ENCODE assay signal across 19 cellular contexts in genomic region chr11:67254768-67255167, GRCh38. TPM values are rescaled to one million over a fixed set of nuclear protein-coding genes. Genes with fewer than 3 reads are reported as not detected.
A peak's percentile ranks its signal among the peaks of the same experiment; 100 is the strongest.
DNase-seq lines count a peak whose midpoint lies in the region; ATAC-seq and TF ChIP-seq lines count a peak whose summit lies in the region.
"Had no signal": no experiment of that assay in that cellular context is flagged by ENCODE, and none has a peak within 500 bp of the region (broad histone marks: within the 10 kb centered on the region; RNA-seq: fewer than 3 reads in every experiment).

No MANE protein-coding gene starts in this region.

- H3K4me3 Mint-ChIP-seq in MCF 10A (ENCODE audit: unreplicated experiment) (no peak overlapping the region), glutamatergic neuron (ENCODE audit: unreplicated experiment) (no peak overlapping the region), progenitor cell of endocrine pancreas (ENCODE audit: low read depth) (no peak overlapping the region)
- H3K4me3 Mint-ChIP-seq in activated CD8-positive, alpha-beta T cell treated with anti-CD3 and anti-CD28 coated beads for 36 hours = no peak overlapping the region
- H3K4me3 Mint-ChIP-seq: stimulated activated memory B cell treated with anti-CD40 and anti-IgM and Interleukin-4, amounts not matched to agents 10 μg/mL and 1 μg/mL and 100 μg/mL, for 72 hours had no signal

- ATAC-seq in activated CD8-positive, alpha-beta T cell treated with anti-CD3 and anti-CD28 coated beads for 36 hours = no peak
- ATAC-seq: stimulated activated memory B cell treated with anti-CD40 and anti-IgM and Interleukin-4, amounts not matched to agents 10 μg/mL and 1 μg/mL and 100 μg/mL, for 72 hours had no signal

- H3K27me3 Mint-ChIP-seq in MCF 10A (ENCODE audit: insufficient read depth, unreplicated experiment) (no peaks in the 10 kb centered on the region), glutamatergic neuron (ENCODE audit: unreplicated experiment) (peaks cover 3% of the 10 kb centered on the region), progenitor cell of endocrine pancreas (no peaks in the 10 kb centered on the region)
- H3K27me3 Mint-ChIP-seq in activated CD8-positive, alpha-beta T cell treated with anti-CD3 and anti-CD28 coated beads for 36 hours = no peaks in the 10 kb centered on the region
- H3K27me3 Mint-ChIP-seq: stimulated activated memory B cell treated with anti-CD40 and anti-IgM and Interleukin-4, amounts not matched to agents 10 μg/mL and 1 μg/mL and 100 μg/mL, for 72 hours had no signal

- WGBS in esophagus, 2 donors = 68 to 79% methylated on average over 15 of the region's 15 CpGs
- WGBS in tibial nerve, 2 donors = 72 to 78% methylated on average over 15 of the region's 15 CpGs

- TF ChIP-seq EP300 in tibial nerve (IDR thresholded peaks at IDR 0.05) = no peak

- TF ChIP-seq POLR2A in breast epithelium (IDR thresholded peaks at IDR 0.05) (no peak), tibial nerve (IDR thresholded peaks at IDR 0.05) (no peak)

- no peaks in the 10 kb centered on the region for H3K9me3 ChIP-seq in breast epithelium
- H3K9me3 ChIP-seq in esophagus (ENCODE audit: control insufficient read depth in 2 of 2, insufficient read depth in 1 of 2, low read depth in 1 of 2, low read length in 1 of 2) = no peaks in the 10 kb centered on the region
- no peaks in the 10 kb centered on the region for H3K9me3 ChIP-seq in tibial nerve
- H3K9me3 ChIP-seq: HAP-1, left ventricle myocardium inferior, neutrophil, tibial artery had no signal

- CTCF ChIA-PET in MCF 10A (lab: Yijun Ruan, JAX) = interaction anchor here (0.8 to 4.1 kb wide), 5 partner anchors 8 to 201 kb away, joined by 3 to 43 read pairs (median 5); no protein-coding TSS in a partner anchor
- CTCF ChIA-PET in activated CD8-positive, alpha-beta T cell treated with anti-CD3 and anti-CD28 coated beads for 36 hours (lab: Charles Lee) = interaction anchor here (0.9 to 5.4 kb wide), 3 partner anchors 8 to 63 kb away, joined by 3 to 60 read pairs (median 3); no protein-coding TSS in a partner anchor
- CTCF ChIA-PET in HEK293T (lab: Yijun Ruan, JAX) = no interaction called here

- POLR2A ChIA-PET in MCF 10A (lab: Yijun Ruan, JAX) (interaction anchor here (1.1 to 2.5 kb wide), 2 partner anchors 14 to 63 kb away, joined by 3 to 19 read pairs; no protein-coding TSS in a partner anchor), HEK293T (lab: Yijun Ruan, JAX) (no interaction called here)
- POLR2A ChIA-PET in activated CD8-positive, alpha-beta T cell treated with anti-CD3 and anti-CD28 coated beads for 36 hours (lab: Charles Lee) = interaction anchor here (1.0 to 3.7 kb wide), 3 partner anchors 13 to 14 kb away, joined by 4 to 21 read pairs (median 5); no protein-coding TSS in a partner anchor

- H3K36me3 Mint-ChIP-seq in MCF 10A (ENCODE audit: insufficient read depth, unreplicated experiment) = peaks cover 91% of the 10 kb centered on the region
- H3K36me3 Mint-ChIP-seq in activated CD8-positive, alpha-beta T cell treated with anti-CD3 and anti-CD28 coated beads for 36 hours (ENCODE audit: low read depth) = peaks cover 57% of the 10 kb centered on the region
- H3K36me3 Mint-ChIP-seq in glutamatergic neuron (ENCODE audit: unreplicated experiment) = no peaks in the 10 kb centered on the region
- peaks cover 25% of the 10 kb centered on the region for H3K36me3 Mint-ChIP-seq in progenitor cell of endocrine pancreas (ENCODE audit: insufficient read depth)

- TF ChIP-seq CTCF in breast epithelium (IDR thresholded peaks at IDR 0.05) (no peak), MCF 10A (IDR thresholded peaks at IDR 0.05; ENCODE audit: unreplicated experiment) (no peak), tibial nerve (IDR thresholded peaks at IDR 0.05) (no peak), glutamatergic neuron (IDR thresholded peaks at IDR 0.05; ENCODE audit: partially characterized antibody, unreplicated experiment) (no peak), progenitor cell of endocrine pancreas (IDR thresholded peaks at IDR 0.05; ENCODE audit: unreplicated experiment) (no peak)
- no peak for TF ChIP-seq CTCF in activated CD8-positive, alpha-beta T cell treated with anti-CD3 and anti-CD28 coated beads for 36 hours (IDR thresholded peaks at IDR 0.05)

- intact Hi-C loops in breast epithelium (cut with DNase I; ENCODE audit: low total_unique reads) (no loop called here), MCF 10A (cut with micrococcal nuclease) (no loop called here)
- intact Hi-C loops in activated CD8-positive, alpha-beta T cell treated with anti-CD3 and anti-CD28 coated beads for 36 hours (cut with micrococcal nuclease) = no loop called here

- H3K4me1 Mint-ChIP-seq in MCF 10A (ENCODE audit: insufficient read depth, unreplicated experiment) = peaks cover 5% of the 10 kb centered on the region
- peaks cover 36% of the 10 kb centered on the region for H3K4me1 Mint-ChIP-seq in activated CD8-positive, alpha-beta T cell treated with anti-CD3 and anti-CD28 coated beads for 36 hours (ENCODE audit: low read depth)
- H3K4me1 Mint-ChIP-seq in glutamatergic neuron (ENCODE audit: low read depth, unreplicated experiment) = no peaks in the 10 kb centered on the region
- H3K4me1 Mint-ChIP-seq in progenitor cell of endocrine pancreas (ENCODE audit: low read depth) = no peaks in the 10 kb centered on the region

- H3K27ac ChIP-seq in breast epithelium (peak overlapping the region; percentile 64 to 74), esophagus (ENCODE audit: low read depth in 2 of 2, low read length in 1 of 2) (peak overlapping the region; percentile 78 to 96), tibial nerve (peak overlapping the region in 3 of 4 donors; percentile 28 to 79 (median 78))
- H3K27ac ChIP-seq: left ventricle myocardium inferior, neutrophil, tibial artery had no signal

- H3K27ac Mint-ChIP-seq in MCF 10A (ENCODE audit: low read depth, unreplicated experiment) = no peak overlapping the region
- peak overlapping the region; percentile 39 for H3K27ac Mint-ChIP-seq in activated CD8-positive, alpha-beta T cell treated with anti-CD3 and anti-CD28 coated beads for 36 hours
- H3K27ac Mint-ChIP-seq in glutamatergic neuron (ENCODE audit: unreplicated experiment) = no peak overlapping the region
- no peak overlapping the region for H3K27ac Mint-ChIP-seq in progenitor cell of endocrine pancreas
- H3K27ac Mint-ChIP-seq: stimulated activated memory B cell treated with anti-CD40 and anti-IgM and Interleukin-4, amounts not matched to agents 10 μg/mL and 1 μg/mL and 100 μg/mL, for 72 hours had no signal

- H3K4me1 ChIP-seq in breast epithelium = peaks cover 14 to 30% of the 10 kb centered on the region in 2 donors
- H3K4me1 ChIP-seq in esophagus (ENCODE audit: control insufficient read depth in 2 of 2, insufficient read depth in 2 of 2, low read length in 1 of 2) = peaks cover 2 to 21% of the 10 kb centered on the region in 2 donors
- peaks cover 0 to 26% (median 9%) of the 10 kb centered on the region in 4 donors for H3K4me1 ChIP-seq in tibial nerve
- H3K4me1 ChIP-seq: HAP-1, left ventricle myocardium inferior had no signal

- no peak for DNase-seq in breast epithelium (ENCODE audit: low spot score in 2 of 2)
- no peak for DNase-seq in MCF 10A (ENCODE audit: unreplicated experiment)
- DNase-seq in activated CD8-positive, alpha-beta T cell treated with anti-CD3 and anti-CD28 coated beads for 36 hours = no peak
- DNase-seq in tibial nerve (ENCODE audit: low spot score in 2 of 2) = no peak
- DNase-seq in HEK293T (ENCODE audit: extremely low spot score) = no peak
- DNase-seq in glutamatergic neuron = no peak
- no peak for DNase-seq in progenitor cell of endocrine pancreas (ENCODE audit: low spot score, unreplicated experiment)
- DNase-seq: activated CD4-positive, CD25-positive, alpha-beta regulatory T cell treated with anti-CD3 and anti-CD28 coated beads, Interleukin-2, amount 50 U/mL, for 72 hours; amygdala; central memory CD4-positive, alpha-beta T cell; DND-41; left ventricle myocardium inferior; NCI-H187; NCI-H226; tibial artery had no signal

- H3K9me3 Mint-ChIP-seq in MCF 10A (ENCODE audit: unreplicated experiment) (no peaks in the 10 kb centered on the region), glutamatergic neuron (ENCODE audit: unreplicated experiment) (peaks cover 7% of the 10 kb centered on the region), progenitor cell of endocrine pancreas (ENCODE audit: low read depth) (no peaks in the 10 kb centered on the region)
- H3K9me3 Mint-ChIP-seq in activated CD8-positive, alpha-beta T cell treated with anti-CD3 and anti-CD28 coated beads for 36 hours = no peaks in the 10 kb centered on the region
- H3K9me3 Mint-ChIP-seq: stimulated activated memory B cell treated with anti-CD40 and anti-IgM and Interleukin-4, amounts not matched to agents 10 μg/mL and 1 μg/mL and 100 μg/mL, for 72 hours had no signal

- no TSS peak for BruUV-seq in MCF 10A (replicated peaks; lab: Mats Ljungman, UMichigan)

- no peaks in the 10 kb centered on the region for H3K27me3 ChIP-seq in breast epithelium
- no peaks in the 10 kb centered on the region for H3K27me3 ChIP-seq in esophagus (ENCODE audit: control insufficient read depth in 1 of 2, insufficient read depth in 2 of 2, low read length in 2 of 2)
- no peaks in the 10 kb centered on the region for H3K27me3 ChIP-seq in tibial nerve
- H3K27me3 ChIP-seq: neutrophil, tibial artery had no signal

- no peak overlapping the region for H3K4me3 ChIP-seq in breast epithelium
- no peak overlapping the region for H3K4me3 ChIP-seq in esophagus (ENCODE audit: low read depth in 1 of 2, low read length in 2 of 2)
- H3K4me3 ChIP-seq in tibial nerve = no peak overlapping the region
- H3K4me3 ChIP-seq: HAP-1, left ventricle myocardium inferior, tibial artery had no signal

- H3K36me3 ChIP-seq in breast epithelium (peaks cover 11% of the 10 kb centered on the region), esophagus (ENCODE audit: control insufficient read depth in 2 of 2, insufficient read depth in 2 of 2, low read length in 1 of 2) (peaks cover 39 to 42% of the 10 kb centered on the region in 2 donors), tibial nerve (peaks cover 0 to 79% (median 59%) of the 10 kb centered on the region in 3 donors)

RNA-seq across cellular contexts. Expression of gene GRK2, which starts 11.5 kb away (rescaled TPM):
- 10 to 100 TPM; 41.1 to 52.8 (median 52.1) TPM for total RNA-seq in breast epithelium
- total RNA-seq in MCF 10A (2022) = 48.1 and 50.1 TPM in 2 replicates
- 100 to 1,000 TPM; 303 to 305 TPM for total RNA-seq in activated CD8-positive, alpha-beta T cell treated with anti-CD3 and anti-CD28 coated beads for 36 hours
- polyA plus RNA-seq in esophagus = 10 to 100 TPM; 62.4 to 74.2 TPM
- 100 to 1,000 TPM in 1 of 4 donors, 10 to 100 TPM in 3; 46.0 to 134 (median 65.4) TPM for total RNA-seq in tibial nerve
- 52.2 TPM for total RNA-seq in glutamatergic neuron (ENCODE audit: unreplicated experiment)
- 52.9 and 53.0 TPM in 2 replicates for total RNA-seq in progenitor cell of endocrine pancreas

RNA-seq across cellular contexts. Expression of gene ANKRD13D, which starts 34.3 kb away (rescaled TPM):
- 10 to 100 TPM; 23.7 to 51.8 (median 40.7) TPM for total RNA-seq in breast epithelium
- total RNA-seq in MCF 10A (2022) = 39.7 and 46.2 TPM in 2 replicates
- 10 to 100 TPM; 75.4 to 78.7 TPM for total RNA-seq in activated CD8-positive, alpha-beta T cell treated with anti-CD3 and anti-CD28 coated beads for 36 hours
- polyA plus RNA-seq in esophagus = 10 to 100 TPM; 36.8 to 87.3 TPM
- 100 to 1,000 TPM in 1 of 4 donors, 10 to 100 TPM in 3; 46.8 to 158 (median 69.5) TPM for total RNA-seq in tibial nerve
- total RNA-seq in glutamatergic neuron (ENCODE audit: unreplicated experiment) = 109 TPM
- 74.9 and 76.0 TPM in 2 replicates for total RNA-seq in progenitor cell of endocrine pancreas

RNA-seq across cellular contexts. Expression of gene SSH3, which starts 48.6 kb away (rescaled TPM):
- total RNA-seq in breast epithelium (10 to 100 TPM; 28.8 to 55.2 (median 34.4) TPM), MCF 10A (2022) (31.7 and 38.0 TPM in 2 replicates), tibial nerve (10 to 100 TPM; 28.5 to 51.6 (median 43.1) TPM), glutamatergic neuron (ENCODE audit: unreplicated experiment) (8.3 TPM), progenitor cell of endocrine pancreas (48.9 and 56.9 TPM in 2 replicates)
- total RNA-seq in activated CD8-positive, alpha-beta T cell treated with anti-CD3 and anti-CD28 coated beads for 36 hours = 1 to 10 TPM; 7.4 to 9.1 TPM
- 10 to 100 TPM; 38.6 to 55.6 TPM for polyA plus RNA-seq in esophagus
